ENCODE assay signal across 12 cellular contexts in genomic region chr12:95169368-95169767, GRCh38. TPM values are rescaled to one million over a fixed set of nuclear protein-coding genes. Genes with fewer than 3 reads are reported as not detected.
A peak's percentile ranks its signal among the peaks of the same experiment; 100 is the strongest.
DNase-seq lines count a peak whose midpoint lies in the region; ATAC-seq and TF ChIP-seq lines count a peak whose summit lies in the region.
"Had no signal": no experiment of that assay in that cellular context is flagged by ENCODE, and none has a peak within 500 bp of the region (broad histone marks: within the 10 kb centered on the region; RNA-seq: fewer than 3 reads in every experiment).

No MANE protein-coding gene starts in this region.

- no peaks in the 10 kb centered on the region for H3K36me3 ChIP-seq in lung (ENCODE audit: control insufficient read depth in 2 of 2, insufficient read depth in 2 of 2, low read length in 2 of 2)

- DNase-seq in AG08395 (ENCODE audit: low spot score): peak; percentile 52
- peak; percentile 17 for DNase-seq in KBM-7
- DNase-seq in cardiac fibroblast (ENCODE audit: low read depth in 2 of 2): peak; percentile 67 to 78
- no peak for DNase-seq in lung (ENCODE audit: low spot score)
- DNase-seq in NCI-H69 (lab: John Stamatoyannopoulos, UW): no peak
- DNase-seq in NOMO-1 (lab: John Stamatoyannopoulos, UW; ENCODE audit: unreplicated experiment in 2 of 2): no peak
- DNase-seq in NCI-H1930 (lab: John Stamatoyannopoulos, UW): no peak
- DNase-seq: activated CD4-positive, alpha-beta T cell treated with anti-CD3 and anti-CD28 coated beads, Interleukin-2, amount 10 ng/mL, durations not matched to agents 24 days and 14 days; caudate nucleus; CD4-positive, alpha-beta memory T cell; NCI-H526 treated with DMSO at 0.1 percent for 48 hours had no signal

- TF ChIP-seq CTCF in cardiac fibroblast (IDR thresholded peaks at IDR 0.05; ENCODE audit: low read depth, low read length) (no peak), lung (IDR thresholded peaks at IDR 0.05; ENCODE audit: control extremely low read depth, extremely low read depth) (no peak)

- 32 to 48% methylated on average over 4 of the region's 4 CpGs for WGBS in lung, 2 donors

- no peak overlapping the region for H3K27ac ChIP-seq in lung (ENCODE audit: low read depth in 1 of 2, low read length in 1 of 2)

- peaks cover 2 to 14% of the 10 kb centered on the region in 2 donors for H3K4me1 ChIP-seq in lung (ENCODE audit: control insufficient read depth in 2 of 2, insufficient read depth in 2 of 2, low read length in 2 of 2)

- H3K4me3 ChIP-seq in cardiac fibroblast (replicated peaks in 1 of 2; ENCODE audit: low read depth in 2 of 2, low read length in 2 of 2) (no peak overlapping the region), lung (no peak overlapping the region)

- no peaks in the 10 kb centered on the region for H3K9me3 ChIP-seq in lung (ENCODE audit: control insufficient read depth in 2 of 2, insufficient read depth in 1 of 2, low read length in 1 of 2)

- ATAC-seq in lung (ENCODE audit: insufficient read depth, low FRiP score): peak; percentile 60
- no peak for ATAC-seq in GM18519 (IDR thresholded peaks at IDR 0.05; ENCODE audit: low FRiP score, unreplicated experiment)

- in situ Hi-C loops in KBM-7 (cut with MboI; ENCODE audit: low pct_unique_long_range_greater_than_20kb, low sequenced_read_pairs): no loop called here

- no peaks in the 10 kb centered on the region for H3K27me3 ChIP-seq in lung (ENCODE audit: control insufficient read depth, insufficient read depth)

RNA-seq across cellular contexts. Expression of gene FGD6, which starts 47.9 kb away (rescaled TPM):
- 10 to 100 TPM; 14.6 to 26.4 TPM for total RNA-seq in lung
- 1 to 10 TPM; 2.4 to 3.4 TPM for polyA plus RNA-seq in lung

RNA-seq across cellular contexts. Expression of gene VEZT, which starts 48.2 kb away (rescaled TPM):
- total RNA-seq in lung: 100 to 1,000 TPM in 1 of 2 donors, 10 to 100 TPM in 1; 64.7 to 144 TPM
- 10 to 100 TPM; 28.6 to 30.0 TPM for polyA plus RNA-seq in lung

Comparison
In these comparisons a context has a peak if more than half of its experiments do, and no peak if none do; other contexts are left out.
1. DNase-seq: peak in AG08395 (single experiment), KBM-7 (single experiment) and cardiac fibroblast (2 of 2); none in lung (single experiment), NCI-H69 (single experiment), NOMO-1 (0 of 2) and NCI-H1930 (0 of 2).